22 cellular contexts compared by ENCODE assay signal in genomic region chrX:119419146-119419545, GRCh38. TPM values are rescaled to one million over a fixed set of nuclear protein-coding genes. Genes with fewer than 3 reads are reported as not detected.
DNase-seq lines count a peak whose midpoint lies in the region; ATAC-seq, FAIRE-seq and TF ChIP-seq lines count a peak whose summit lies in the region.
"Had no signal": no experiment of that assay in that cellular context is flagged by ENCODE, and none has a peak within 500 bp of the region (broad histone marks: within the 10 kb centered on the region; RNA-seq: fewer than 3 reads in every experiment).

No MANE protein-coding gene starts in this region.

- FAIRE-seq in pancreas (lab: Jason Lieb, UNC): no peak
- FAIRE-seq: D721Med, GM12878, HTR-8/SVneo had no signal

- H3K36me3 ChIP-seq in liver (ENCODE audit: control insufficient read depth in 4 of 4, insufficient read depth in 3 of 4, low read depth in 1 of 4, low read length in 3 of 4): no peaks in the 10 kb centered on the region
- no peaks in the 10 kb centered on the region for H3K36me3 ChIP-seq in pancreas

- H3K27me3 ChIP-seq in liver (ENCODE audit: control insufficient read depth in 4 of 4, insufficient read depth in 4 of 4, low read length in 3 of 4) (no peaks in the 10 kb centered on the region), pancreas (peaks cover 0 to 4% (median 0%) of the 10 kb centered on the region in 4 donors)

- H3K4me1 ChIP-seq in liver (ENCODE audit: control insufficient read depth in 4 of 4, insufficient read depth in 4 of 4, low read length in 3 of 4) (peaks cover 1 to 17% (median 13%) of the 10 kb centered on the region in 4 donors), pancreas (no peaks in the 10 kb centered on the region)

- TF ChIP-seq RAD21 in liver (IDR thresholded peaks at IDR 0.05): no peak

- H3K4me3 ChIP-seq in liver (ENCODE audit: low read depth in 1 of 3, low read length in 3 of 3) (no peak overlapping the region), pancreas (no peak overlapping the region)
- H3K4me3 ChIP-seq: GM12878 had no signal

- in situ Hi-C loops in KBM-7 (cut with MboI; ENCODE audit: low pct_unique_long_range_greater_than_20kb, low sequenced_read_pairs): no loop called here

- peak; percentile 87 for ATAC-seq in left colon
- ATAC-seq in pancreas: peak; percentile 58 to 88 (median 67)
- no peak for ATAC-seq in HG03432 (IDR thresholded peaks at IDR 0.05; ENCODE audit: unreplicated experiment)
- ATAC-seq: GM12878, HCT116 had no signal

- H3K27ac ChIP-seq in liver (ENCODE audit: low read depth in 1 of 2, low read length in 2 of 2) (no peak overlapping the region), pancreas (no peak overlapping the region)

- H3K9me3 ChIP-seq in liver (ENCODE audit: control insufficient read depth in 4 of 4, low read length in 3 of 4): no peaks in the 10 kb centered on the region
- no peaks in the 10 kb centered on the region for H3K9me3 ChIP-seq in pancreas
- H3K9me3 ChIP-seq: Caco-2 had no signal

- WGBS in liver: 33% methylated on average over 4 of the region's 4 CpGs
- 26 to 44% methylated on average over 4 of the region's 4 CpGs for WGBS in pancreas, 2 donors

- no peak overlapping the region for H3K9ac ChIP-seq in liver (ENCODE audit: low read depth in 1 of 2, low read length in 2 of 2)

- intact Hi-C loops in left colon (cut with DNase I, micrococcal nuclease) (no loop called here), pancreas (cut with DNase I) (no loop called here)

- TF ChIP-seq CTCF in liver (IDR thresholded peaks at IDR 0.05; ENCODE audit: low read depth, low read length, missing input control) (no peak), pancreas (IDR thresholded peaks at IDR 0.05) (no peak)

- DNase-seq in DMS53 (lab: John Stamatoyannopoulos, UW) (peak; percentile 74), left colon (peak in 1 of 2 donors; percentile 11), pancreas (no peak), OCI-M2 (lab: John Stamatoyannopoulos, UW; ENCODE audit: unreplicated experiment) (no peak), KBM-7 (no peak), superior temporal gyrus (ENCODE audit: extremely low spot score) (no peak)
- DNase-seq: 8988T; C1 segment of cervical spinal cord; CD4-positive, CD25-positive, alpha-beta regulatory T cell; DMS79 treated with DMSO at 0.1 percent for 48 hours; GF-D8; GOT3; H7; HFFc6; KG1 had no signal

TF ChIP-seq in liver, 16 proteins besides CTCF, POLR2A, EP300 and RAD21:
- TF ChIP-seq GABPA (IDR thresholded peaks at IDR 0.05 in 1 of 2, conservative IDR thresholded peaks at IDR 0.05 in 1 of 2): no peak
- no peak for TF ChIP-seq YY1 (IDR thresholded peaks at IDR 0.05)
- no peak for TF ChIP-seq FOXA1 (IDR thresholded peaks at IDR 0.05)
- TF ChIP-seq MAX (IDR thresholded peaks at IDR 0.05): no peak
- peak; percentile 66 for TF ChIP-seq HNF4G (IDR thresholded peaks at IDR 0.05)
- peak; percentile 17 for TF ChIP-seq FOXA2 (IDR thresholded peaks at IDR 0.05)
- peak; percentile 66 for TF ChIP-seq SP1 (IDR thresholded peaks at IDR 0.05)
- no peak for TF ChIP-seq NR2F2 (IDR thresholded peaks at IDR 0.05)
- peak in 1 of 2 donors; percentile 37 for TF ChIP-seq JUND (IDR thresholded peaks at IDR 0.05)
- TF ChIP-seq RXRA (IDR thresholded peaks at IDR 0.05): peak; percentile 67 to 75
- TF ChIP-seq HNF4A (conservative IDR thresholded peaks at IDR 0.05): peak; percentile 88 to 91
- TF ChIP-seq ZBTB33 (IDR thresholded peaks at IDR 0.05): no peak
- TF ChIP-seq ATF3 (IDR thresholded peaks at IDR 0.05): no peak
- TF ChIP-seq TAF1 (conservative IDR thresholded peaks at IDR 0.05): no peak
- TF ChIP-seq REST (IDR thresholded peaks at IDR 0.05): no peak
- no peak for TF ChIP-seq EGR1 (IDR thresholded peaks at IDR 0.05; ENCODE audit: low read depth in 2 of 2)

RNA-seq across cellular contexts. Expression of gene SLC25A43, which starts 20.0 kb away (rescaled TPM):
- total RNA-seq in left colon (10 to 100 TPM; 24.1 to 31.3 TPM), liver (10 to 100 TPM in 1 of 2 donors, 1 to 10 TPM in 1; 6.5 to 10.9 TPM), pancreas (1 to 10 TPM; 3.2 to 6.5 (median 4.0) TPM)
- polyA plus RNA-seq in liver (1 to 10 TPM; 4.5 to 4.7 TPM), pancreas (1 to 10 TPM; 3.7 to 3.8 TPM)

RNA-seq across cellular contexts. Expression of gene SLC25A5, which starts 49.1 kb away (rescaled TPM):
- 1,000 to 10,000 TPM; 1,116 to 1,323 TPM for total RNA-seq in left colon
- 100 to 1,000 TPM; 191 to 206 TPM for total RNA-seq in liver
- polyA plus RNA-seq in liver: 100 to 1,000 TPM; 209 to 304 TPM
- 100 to 1,000 TPM; 182 to 462 (median 342) TPM for total RNA-seq in pancreas
- 100 to 1,000 TPM; 112 to 202 TPM for polyA plus RNA-seq in pancreas
